15 cellular contexts compared by ENCODE assay signal in the genomic region with DNA sequence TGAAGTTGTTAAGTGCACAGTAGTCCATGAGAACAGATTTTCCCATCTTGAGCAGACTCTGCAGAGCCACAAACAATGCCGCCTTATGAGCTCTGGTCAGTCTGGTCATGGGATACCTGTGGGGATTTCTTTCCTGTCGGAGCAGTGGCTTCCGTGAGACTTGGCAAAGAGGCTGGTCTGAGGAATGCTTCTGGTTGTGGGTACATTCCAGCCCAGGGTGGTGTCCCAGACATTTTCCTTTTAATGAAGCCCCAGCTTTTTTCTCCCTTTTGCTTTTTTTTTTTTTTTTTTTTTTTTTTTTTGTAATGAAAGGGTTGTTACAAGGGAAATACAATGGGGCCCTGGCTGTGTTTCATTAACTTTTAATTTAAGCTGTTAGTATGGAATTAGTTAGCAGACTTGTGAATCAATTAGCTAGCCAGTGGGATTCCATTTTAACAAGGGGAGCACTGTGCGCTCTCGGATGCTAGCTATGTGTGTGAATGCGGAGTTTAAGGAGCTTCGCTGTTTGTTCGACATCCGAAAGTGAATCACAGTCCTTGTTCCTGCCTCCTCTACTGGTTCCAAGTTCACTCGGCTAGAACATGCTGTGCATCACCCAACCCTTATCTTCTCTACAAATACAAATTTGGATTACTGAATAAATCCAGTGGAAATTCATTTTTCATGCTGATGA.
A peak's percentile ranks its signal among the peaks of the same experiment; 100 is the strongest.
DNase-seq lines count a peak whose midpoint lies in the region; ATAC-seq, FAIRE-seq and TF ChIP-seq lines count a peak whose summit lies in the region.
"Had no signal": no experiment of that assay in that cellular context is flagged by ENCODE, and none has a peak within 500 bp of the region (broad histone marks: within the 10 kb centered on the region; RNA-seq: fewer than 3 reads in every experiment).

No MANE protein-coding gene starts in this region.

- H4K20me1 ChIP-seq in astrocyte (ENCODE audit: insufficient read depth, low read length), result no peaks in the 10 kb centered on the region

- no peaks in the 10 kb centered on the region for H3K36me3 ChIP-seq in astrocyte (ENCODE audit: insufficient read depth, low read length)
- H3K36me3 ChIP-seq in prostate gland, result no peaks in the 10 kb centered on the region
- H3K36me3 ChIP-seq: cardiac muscle cell, transverse colon had no signal

- peak; percentile 50 for ATAC-seq in left ventricle myocardium superior
- ATAC-seq: activated CD8-positive, alpha-beta T cell treated with anti-CD3 and anti-CD28 coated beads for 36 hours had no signal

- WGBS in prostate gland, result 62% methylated on average over 10 of the region's 10 CpGs

- H3K27ac Mint-ChIP-seq in astrocyte (ENCODE audit: unreplicated experiment), result peak overlapping the region; percentile 36
- H3K27ac Mint-ChIP-seq in CD14-positive monocyte, result no peak overlapping the region
- H3K27ac Mint-ChIP-seq: activated CD8-positive, alpha-beta T cell treated with anti-CD3 and anti-CD28 coated beads for 36 hours; endodermal cell had no signal

- H3K4me1 Mint-ChIP-seq in astrocyte (ENCODE audit: low read depth, unreplicated experiment) (peaks cover 57% of the 10 kb centered on the region), CD14-positive monocyte (peaks cover 9% of the 10 kb centered on the region)

- no peak overlapping the region for H3K4me2 ChIP-seq in astrocyte (ENCODE audit: low read length)

- DNase-seq in Daoy (ENCODE audit: low read depth) (peak; percentile 21), astrocyte (ENCODE audit: low read depth) (peak; percentile 48), left ventricle myocardium superior (no peak), prostate gland (ENCODE audit: low spot score) (peak; percentile 39), COLO668 (lab: John Stamatoyannopoulos, UW; ENCODE audit: unreplicated experiment) (no peak), NAMALWA (ENCODE audit: low spot score) (no peak), CD14-positive monocyte (ENCODE audit: low spot score) (no peak)
- no peak for DNase-seq in activated CD8-positive, alpha-beta memory T cell treated with anti-CD3 and anti-CD28 coated beads, Interleukin-2, amount 50 U/mL, for 4 hours
- DNase-seq: activated CD8-positive, alpha-beta T cell treated with anti-CD3 and anti-CD28 coated beads for 36 hours; activated gamma-delta T cell; endodermal cell; NCI-H1436; NCI-H526 treated with DMSO at 0.1 percent for 48 hours; transverse colon had no signal

- H3K4me3 Mint-ChIP-seq in astrocyte (ENCODE audit: unreplicated experiment), result no peak overlapping the region
- no peak overlapping the region for H3K4me3 Mint-ChIP-seq in CD14-positive monocyte
- H3K4me3 Mint-ChIP-seq: activated CD8-positive, alpha-beta T cell treated with anti-CD3 and anti-CD28 coated beads for 36 hours; endodermal cell had no signal

- H3K27me3 Mint-ChIP-seq in astrocyte (ENCODE audit: low read depth, unreplicated experiment) (no peaks in the 10 kb centered on the region), CD14-positive monocyte (ENCODE audit: low read depth in 3 of 3) (peaks cover 0 to 9% (median 3%) of the 10 kb centered on the region in 3 donors)

- peak overlapping the region; percentile 36 for H3K27ac ChIP-seq in astrocyte (ENCODE audit: low read depth, low read length)
- H3K27ac ChIP-seq in prostate gland, result no peak overlapping the region
- H3K27ac ChIP-seq: cardiac muscle cell, transverse colon had no signal

- H3K9ac ChIP-seq in astrocyte (ENCODE audit: low read length), result no peak overlapping the region

- no peak for TF ChIP-seq CTCF in astrocyte (IDR thresholded peaks at IDR 0.05; ENCODE audit: insufficient read depth, low read depth, low read length)
- no peak for TF ChIP-seq CTCF in prostate gland (IDR thresholded peaks at IDR 0.05)
- no peak for TF ChIP-seq CTCF in CD14-positive monocyte (IDR thresholded peaks at IDR 0.05)

- H3K9me3 Mint-ChIP-seq in astrocyte (ENCODE audit: unreplicated experiment) (no peaks in the 10 kb centered on the region), CD14-positive monocyte (peaks cover 0 to 2% (median 0%) of the 10 kb centered on the region in 7 donors)
- H3K9me3 Mint-ChIP-seq: activated CD8-positive, alpha-beta T cell treated with anti-CD3 and anti-CD28 coated beads for 36 hours had no signal

- H3K79me2 ChIP-seq in astrocyte (ENCODE audit: insufficient read depth, low read length), result peaks cover 31% of the 10 kb centered on the region

- peaks cover 5% of the 10 kb centered on the region for H3K4me1 ChIP-seq in astrocyte (ENCODE audit: insufficient read depth, low read length)
- no peaks in the 10 kb centered on the region for H3K4me1 ChIP-seq in prostate gland (replicated peaks)

- intact Hi-C loops in left ventricle myocardium superior (cut with micrococcal nuclease) (no loop called here), prostate gland (cut with DNase I) (no loop called here), CD14-positive monocyte (cut with micrococcal nuclease) (no loop called here)

- peak; percentile 50 for FAIRE-seq in astrocyte (lab: Jason Lieb, UNC)

- H3K4me3 ChIP-seq in astrocyte (ENCODE audit: insufficient read depth, low read depth, low read length), result no peak overlapping the region
- H3K4me3 ChIP-seq in prostate gland, result no peak overlapping the region
- H3K4me3 ChIP-seq: cardiac muscle cell, transverse colon had no signal

- H3K36me3 Mint-ChIP-seq in astrocyte (ENCODE audit: low read depth, unreplicated experiment) (peaks cover 13% of the 10 kb centered on the region), CD14-positive monocyte (no peaks in the 10 kb centered on the region)

- no peak overlapping the region for H2AFZ ChIP-seq in astrocyte (ENCODE audit: low read depth, low read length)

- H3K27me3 ChIP-seq in astrocyte (ENCODE audit: insufficient read depth, low read length) (no peaks in the 10 kb centered on the region), prostate gland (replicated peaks; ENCODE audit: insufficient read depth) (no peaks in the 10 kb centered on the region)
- H3K27me3 ChIP-seq: cardiac muscle cell, transverse colon had no signal

- H3K9me3 ChIP-seq in astrocyte (ENCODE audit: insufficient read depth, low read depth, low read length), result no peaks in the 10 kb centered on the region
- H3K9me3 ChIP-seq in prostate gland, result no peaks in the 10 kb centered on the region
- H3K9me3 ChIP-seq: transverse colon had no signal

- no peak for TF ChIP-seq POLR2A in prostate gland (IDR thresholded peaks at IDR 0.05)

Comparison
In these comparisons a context has a peak if more than half of its experiments do, and no peak if none do; other contexts are left out.
1. DNase-seq: peak in Daoy (single experiment), astrocyte (single experiment) and prostate gland (single experiment); none in left ventricle myocardium superior (single experiment), COLO668 (single experiment), NAMALWA (single experiment), CD14-positive monocyte (single experiment) and activated CD8-positive, alpha-beta memory T cell treated with anti-CD3 and anti-CD28 coated beads, Interleukin-2, amount 50 U/mL, for 4 hours (single experiment).